8 cellular contexts compared by ENCODE assay signal in the genomic region with DNA sequence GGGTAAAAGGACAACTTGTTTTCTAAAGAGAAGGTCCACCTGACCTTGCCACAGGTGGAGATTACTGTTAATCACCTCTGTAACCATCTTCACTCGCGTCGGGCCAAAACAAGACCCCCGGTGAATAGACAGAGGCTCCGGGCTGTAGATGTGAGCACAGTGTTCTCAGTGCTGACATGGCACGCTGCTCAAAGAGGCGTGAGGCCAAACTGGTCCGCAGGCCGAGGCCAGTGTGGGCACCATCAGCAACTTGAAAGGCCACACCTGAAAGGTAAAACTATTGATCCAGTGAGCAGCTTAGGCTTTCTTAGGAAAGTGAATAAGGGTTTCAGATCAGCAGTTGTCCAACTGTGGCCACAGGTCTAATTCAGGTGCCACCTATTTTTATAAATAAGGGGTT.
"Had no signal": no experiment of that assay in that cellular context is flagged by ENCODE, and none has a peak within 500 bp of the region (broad histone marks: within the 10 kb centered on the region; RNA-seq: fewer than 3 reads in every experiment).

No MANE protein-coding gene starts in this region.

- H3K9ac ChIP-seq: GM23248 had no signal

- H3K36me3 ChIP-seq: HAP-1 had no signal

- H2AFZ ChIP-seq: GM23248 had no signal

- H3K4me3 ChIP-seq: GM23248, HAP-1 had no signal

- H3K27ac ChIP-seq: GM23248 had no signal

- H3K4me1 ChIP-seq: HAP-1 had no signal

- ATAC-seq: HCT116, HepG2 had no signal

- H3K9me3 ChIP-seq: HAP-1 had no signal

- DNase-seq: GM23248, GOT3, H7, HFFc6, KBM-7 had no signal
